21 cellular contexts compared by ENCODE assay signal in genomic region chr7:129919492-129919891, GRCh38.
"Had no signal": no experiment of that assay in that cellular context is flagged by ENCODE, and none has a peak within 500 bp of the region (broad histone marks: within the 10 kb centered on the region; RNA-seq: fewer than 3 reads in every experiment).

No MANE protein-coding gene starts in this region.

- H3K27me3 ChIP-seq: ovary, sigmoid colon, spleen had no signal

- H3K36me3 ChIP-seq: ovary, sigmoid colon had no signal

- H3K9me3 ChIP-seq: ovary, sigmoid colon, spleen, thoracic aorta had no signal

- FAIRE-seq: islet of Langerhans had no signal

- H3K27ac Mint-ChIP-seq: activated naive CD4-positive, alpha-beta T cell treated with anti-CD3 and anti-CD28 coated beads, Interleukin-2, amount 10 ng/mL, durations not matched to agents 7 days and 5 days; stimulated activated naive B cell treated with anti-CD40 and anti-IgM and Interleukin-4, amounts not matched to agents 10 μg/mL and 1 μg/mL and 100 μg/mL, for 72 hours; T-helper 1 cell treated with Interleukin-12 subunit alpha and Interleukin-12 subunit beta and Interleukin-4 antibody, amounts not matched to agents 30 μg/mL and 1 μg/mL, for 36 hours had no signal

- ATAC-seq: activated CD4-positive, CD25-positive, alpha-beta regulatory T cell treated with anti-CD3 and anti-CD28 coated beads, Interleukin-2, amount 50 U/mL, for 24 hours; activated T-cell treated with anti-CD3 and anti-CD28 coated beads, Interleukin-2, amount 50 U/mL, for 4 hours; left cardiac atrium had no signal

- H3K4me3 Mint-ChIP-seq: activated naive CD4-positive, alpha-beta T cell treated with anti-CD3 and anti-CD28 coated beads, Interleukin-2, amount 10 ng/mL, durations not matched to agents 7 days and 5 days; activated T-cell treated with anti-CD3 and anti-CD28 coated beads, Interleukin-2, amount 50 U/mL, for 4 hours; neural crest cell; stimulated activated naive B cell treated with anti-CD40 and anti-IgM and Interleukin-4, amounts not matched to agents 10 μg/mL and 1 μg/mL and 100 μg/mL, for 72 hours; T-helper 1 cell treated with Interleukin-12 subunit alpha and Interleukin-12 subunit beta and Interleukin-4 antibody, amounts not matched to agents 30 μg/mL and 1 μg/mL, for 36 hours had no signal

- H3K9me3 Mint-ChIP-seq: activated naive CD4-positive, alpha-beta T cell treated with anti-CD3 and anti-CD28 coated beads, Interleukin-2, amount 10 ng/mL, durations not matched to agents 7 days and 5 days; activated T-cell treated with anti-CD3 and anti-CD28 coated beads, Interleukin-2, amount 50 U/mL, for 4 hours; neural crest cell; stimulated activated naive B cell treated with anti-CD40 and anti-IgM and Interleukin-4, amounts not matched to agents 10 μg/mL and 1 μg/mL and 100 μg/mL, for 72 hours; T-helper 1 cell treated with Interleukin-12 subunit alpha and Interleukin-12 subunit beta and Interleukin-4 antibody, amounts not matched to agents 30 μg/mL and 1 μg/mL, for 36 hours had no signal

- H3K4me3 ChIP-seq: ovary, sigmoid colon, spleen, thoracic aorta had no signal

- H3K27me3 Mint-ChIP-seq: activated naive CD4-positive, alpha-beta T cell treated with anti-CD3 and anti-CD28 coated beads, Interleukin-2, amount 10 ng/mL, durations not matched to agents 7 days and 5 days; stimulated activated naive B cell treated with anti-CD40 and anti-IgM and Interleukin-4, amounts not matched to agents 10 μg/mL and 1 μg/mL and 100 μg/mL, for 72 hours had no signal

- H3K27ac ChIP-seq: epithelial cell of prostate, ovary, sigmoid colon had no signal

- DNase-seq: activated CD4-positive, alpha-beta T cell treated with anti-CD3 and anti-CD28 coated beads, Interleukin-2, amount 50 U/mL, for 1 hour; activated CD8-positive, alpha-beta memory T cell treated with anti-CD3 and anti-CD28 coated beads, Interleukin-2, amount 50 U/mL, for 4 hours; activated effector memory CD4-positive, alpha-beta T cell treated with Interleukin-2 at 50 U/mL for 16 hours; activated naive CD4-positive, alpha-beta T cell treated with anti-CD3 and anti-CD28 coated beads, Interleukin-2, amount 10 ng/mL, durations not matched to agents 7 days and 5 days; activated T-cell treated with anti-CD3 and anti-CD28 coated beads, Interleukin-2, amount 50 U/mL, for 4 hours; effector memory CD4-positive, alpha-beta T cell; foreskin fibroblast; glutamatergic neuron; hippocampal formation; left cardiac atrium; midbrain; ovary; sigmoid colon; spleen; stimulated activated naive B cell treated with anti-CD40 and anti-IgM and Interleukin-4, amounts not matched to agents 10 μg/mL and 1 μg/mL and 100 μg/mL, for 72 hours had no signal
